1 cellular context compared by ENCODE assay signal in genomic region chr10:103926722-103927319, GRCh38.
TF ChIP-seq lines count a peak whose summit lies in the region.

No MANE protein-coding gene starts in this region.

TF ChIP-seq in GM12878, 131 proteins besides CTCF, POLR2A, EP300 and RAD21:
- TF ChIP-seq, protein P1, sequence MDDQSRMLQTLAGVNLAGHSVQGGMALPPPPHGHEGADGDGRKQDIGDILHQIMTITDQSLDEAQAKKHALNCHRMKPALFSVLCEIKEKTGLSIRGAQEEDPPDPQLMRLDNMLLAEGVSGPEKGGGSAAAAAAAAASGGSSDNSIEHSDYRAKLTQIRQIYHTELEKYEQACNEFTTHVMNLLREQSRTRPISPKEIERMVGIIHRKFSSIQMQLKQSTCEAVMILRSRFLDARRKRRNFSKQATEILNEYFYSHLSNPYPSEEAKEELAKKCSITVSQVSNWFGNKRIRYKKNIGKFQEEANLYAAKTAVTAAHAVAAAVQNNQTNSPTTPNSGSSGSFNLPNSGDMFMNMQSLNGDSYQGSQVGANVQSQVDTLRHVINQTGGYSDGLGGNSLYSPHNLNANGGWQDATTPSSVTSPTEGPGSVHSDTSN (IDR thresholded peaks at IDR 0.05; ENCODE audit: insufficient replicate concordance, low read depth, low read length), result peak; percentile 40
- TF ChIP-seq NRF1 (conservative IDR thresholded peaks at IDR 0.05; ENCODE audit: low read depth, low read length) (no peak), CBFB (IDR thresholded peaks at IDR 0.05; ENCODE audit: low read depth) (no peak), IRF4 (IDR thresholded peaks at IDR 0.05; ENCODE audit: low read depth, low read length) (no peak), GABPA (IDR thresholded peaks at IDR 0.05; ENCODE audit: low read depth) (no peak), CUX1 (IDR thresholded peaks at IDR 0.05; ENCODE audit: insufficient replicate concordance, low read depth, low read length) (no peak)
- TF ChIP-seq, protein P2, sequence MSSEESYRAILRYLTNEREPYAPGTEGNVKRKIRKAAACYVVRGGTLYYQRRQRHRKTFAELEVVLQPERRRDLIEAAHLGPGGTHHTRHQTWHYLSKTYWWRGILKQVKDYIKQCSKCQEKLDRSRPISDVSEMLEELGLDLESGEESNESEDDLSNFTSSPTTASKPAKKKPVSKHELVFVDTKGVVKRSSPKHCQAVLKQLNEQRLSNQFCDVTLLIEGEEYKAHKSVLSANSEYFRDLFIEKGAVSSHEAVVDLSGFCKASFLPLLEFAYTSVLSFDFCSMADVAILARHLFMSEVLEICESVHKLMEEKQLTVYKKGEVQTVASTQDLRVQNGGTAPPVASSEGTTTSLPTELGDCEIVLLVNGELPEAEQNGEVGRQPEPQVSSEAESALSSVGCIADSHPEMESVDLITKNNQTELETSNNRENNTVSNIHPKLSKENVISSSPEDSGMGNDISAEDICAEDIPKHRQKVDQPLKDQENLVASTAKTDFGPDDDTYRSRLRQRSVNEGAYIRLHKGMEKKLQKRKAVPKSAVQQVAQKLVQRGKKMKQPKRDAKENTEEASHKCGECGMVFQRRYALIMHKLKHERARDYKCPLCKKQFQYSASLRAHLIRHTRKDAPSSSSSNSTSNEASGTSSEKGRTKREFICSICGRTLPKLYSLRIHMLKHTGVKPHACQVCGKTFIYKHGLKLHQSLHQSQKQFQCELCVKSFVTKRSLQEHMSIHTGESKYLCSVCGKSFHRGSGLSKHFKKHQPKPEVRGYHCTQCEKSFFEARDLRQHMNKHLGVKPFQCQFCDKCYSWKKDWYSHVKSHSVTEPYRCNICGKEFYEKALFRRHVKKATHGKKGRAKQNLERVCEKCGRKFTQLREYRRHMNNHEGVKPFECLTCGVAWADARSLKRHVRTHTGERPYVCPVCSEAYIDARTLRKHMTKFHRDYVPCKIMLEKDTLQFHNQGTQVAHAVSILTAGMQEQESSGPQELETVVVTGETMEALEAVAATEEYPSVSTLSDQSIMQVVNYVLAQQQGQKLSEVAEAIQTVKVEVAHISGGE (CRISPR knock-in tag; IDR thresholded peaks at IDR 0.05), result no peak
